Comparison of ENCODE assay signal across 14 cellular contexts in genomic region chr19:41435936-41436663, GRCh38. TPM values are rescaled to one million over a fixed set of nuclear protein-coding genes. Genes with fewer than 3 reads are reported as not detected.
"Had no signal": no experiment of that assay in that cellular context is flagged by ENCODE, and none has a peak within 500 bp of the region (broad histone marks: within the 10 kb centered on the region; RNA-seq: fewer than 3 reads in every experiment).

No MANE protein-coding gene starts in this region.

RNA-seq across cellular contexts. Expression of gene ERICH4, which starts 6.9 kb away (rescaled TPM):
- total RNA-seq: activated CD8-positive, alpha-beta memory T cell treated with anti-CD3 and anti-CD28 coated beads, Interleukin-2, amount 10 ng/mL, durations not matched to agents 7 days and 5 days; activated CD8-positive, alpha-beta T cell treated with anti-CD3 and anti-CD28 coated beads for 36 hours; activated T-helper 1 cell treated with anti-CD3 and anti-CD28 coated beads, Interleukin-12 subunit alpha, Interleukin-12 subunit beta, Interleukin-2, Interleukin-4 antibody, amounts not matched to agents 30 ng/mL and 10 ng/mL and 1 ng/mL, durations not matched to agents 14 hours and 24 hours and 36 hours; body of pancreas; dermis blood vessel endothelial cell; esophagus muscularis mucosa; gastrocnemius medialis; lower leg skin; mononuclear cell; omental fat pad; progenitor cell of endocrine pancreas; T-helper 2 cell treated with Interferon-gamma antibody and Interleukin-4, amounts not matched to agents 100 ng/mL and 5 ng/mL, for 36 hours; thoracic aorta; ureter had no signal
